Comparison of ENCODE assay signal across 1 cellular context in the genomic region with DNA sequence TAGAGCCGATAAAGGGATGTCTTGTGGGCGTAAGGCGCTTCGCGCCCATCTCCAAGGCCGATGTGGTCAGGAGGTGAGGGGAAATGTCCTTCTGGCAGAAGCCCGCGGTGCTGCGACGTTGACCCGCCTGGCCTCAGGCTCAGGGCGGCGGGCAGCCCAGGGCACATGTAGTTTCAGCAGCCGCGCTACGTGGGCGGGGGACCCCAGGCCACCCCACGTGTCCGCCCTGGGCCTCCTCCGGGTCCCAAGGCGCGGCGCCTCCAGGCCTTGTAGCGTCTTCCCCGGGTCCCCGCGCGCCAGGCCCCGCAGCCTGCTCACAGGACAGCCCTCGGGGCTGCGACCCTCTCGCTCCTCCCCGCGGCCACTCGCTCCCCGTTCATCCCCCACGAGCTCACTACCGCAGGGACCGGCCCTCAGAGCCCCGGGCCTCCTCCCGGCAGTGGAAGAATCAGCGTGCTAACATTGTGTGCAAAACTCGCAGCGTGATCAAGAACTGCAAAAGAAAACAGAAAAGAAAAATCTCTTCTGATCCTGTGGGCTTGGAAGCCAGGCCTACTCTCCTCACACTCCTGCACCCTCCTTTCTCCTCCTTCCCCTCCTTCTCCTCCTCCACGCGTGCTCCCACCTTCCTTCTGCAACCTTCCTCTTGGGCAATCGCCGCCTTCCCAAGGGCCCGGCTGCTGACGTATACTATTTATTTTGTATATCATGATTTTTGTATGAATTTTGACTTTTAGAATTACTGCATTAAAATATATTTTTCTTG.
TF ChIP-seq lines count a peak whose summit lies in the region.

No MANE protein-coding gene starts in this region.

TF ChIP-seq in H1, 55 proteins besides CTCF, POLR2A, EP300 and RAD21:
- peak; percentile 94; the same call in 1 of the 2 replicates for TF ChIP-seq CBX8 (IDR thresholded peaks at IDR 0.05; ENCODE audit: borderline replicate concordance, low read depth, low read length)
- TF ChIP-seq, protein P1, sequence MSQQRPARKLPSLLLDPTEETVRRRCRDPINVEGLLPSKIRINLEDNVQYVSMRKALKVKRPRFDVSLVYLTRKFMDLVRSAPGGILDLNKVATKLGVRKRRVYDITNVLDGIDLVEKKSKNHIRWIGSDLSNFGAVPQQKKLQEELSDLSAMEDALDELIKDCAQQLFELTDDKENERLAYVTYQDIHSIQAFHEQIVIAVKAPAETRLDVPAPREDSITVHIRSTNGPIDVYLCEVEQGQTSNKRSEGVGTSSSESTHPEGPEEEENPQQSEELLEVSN (IDR thresholded peaks at IDR 0.05): peak; percentile 53
- no peak for TF ChIP-seq TAF1 (IDR thresholded peaks at IDR 0.05; ENCODE audit: low read depth, low read length)
- peak; percentile 97 for TF ChIP-seq EZH2 (IDR thresholded peaks at IDR 0.05; ENCODE audit: low read depth, low read length, severe bottlenecking)
- no peak for TF ChIP-seq POU5F1 (IDR thresholded peaks at IDR 0.05; ENCODE audit: low read depth, low read length)
- 0 out of 4 replicates have a peak, but pooled peaks of 1 of the 2 experiments have one; percentile 26 for TF ChIP-seq HDAC2 (IDR thresholded peaks at IDR 0.05; ENCODE audit: borderline replicate concordance in 1 of 2, low read depth in 2 of 2, low read length in 2 of 2)
- TF ChIP-seq, protein P2, sequence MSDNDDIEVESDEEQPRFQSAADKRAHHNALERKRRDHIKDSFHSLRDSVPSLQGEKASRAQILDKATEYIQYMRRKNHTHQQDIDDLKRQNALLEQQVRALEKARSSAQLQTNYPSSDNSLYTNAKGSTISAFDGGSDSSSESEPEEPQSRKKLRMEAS (IDR thresholded peaks at IDR 0.05): peak; percentile 59
